ENCODE assay signal across 9 cellular contexts in the genomic region with DNA sequence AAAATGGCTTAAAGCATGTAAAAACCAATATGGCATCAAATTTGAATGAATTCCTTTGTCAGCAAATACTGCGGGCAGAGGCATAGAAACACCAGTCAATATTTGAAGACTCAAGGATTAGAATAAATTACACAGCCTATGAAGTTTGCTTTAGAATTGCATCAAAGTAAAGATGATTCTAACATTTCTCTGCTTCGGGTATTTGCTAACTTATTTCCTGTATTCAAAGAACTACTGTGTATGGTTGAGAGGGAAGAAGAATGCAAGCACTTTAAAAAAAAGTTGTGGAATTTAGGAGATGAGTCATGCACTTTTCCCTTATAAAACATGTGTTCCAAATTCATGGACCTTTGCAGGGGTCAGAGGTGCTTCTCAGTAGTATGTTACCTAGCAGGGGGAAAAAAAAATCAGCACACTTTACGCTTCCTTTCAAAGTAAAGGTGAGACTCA.
DNase-seq lines count a peak whose midpoint lies in the region; ATAC-seq and TF ChIP-seq lines count a peak whose summit lies in the region.
"Had no signal": no experiment of that assay in that cellular context is flagged by ENCODE, and none has a peak within 500 bp of the region (broad histone marks: within the 10 kb centered on the region; RNA-seq: fewer than 3 reads in every experiment).

No MANE protein-coding gene starts in this region.

- no peak overlapping the region for H3K27ac Mint-ChIP-seq in stimulated activated naive B cell treated with anti-CD40 and anti-IgM and Interleukin-4, amounts not matched to agents 10 μg/mL and 1 μg/mL and 100 μg/mL, for 72 hours

- no peaks in the 10 kb centered on the region for H3K9me3 ChIP-seq in left lung

- 0 out of 2 replicates have a peak overlapping the region, but pooled peaks have one; percentile 12 for H3K4me3 ChIP-seq in ACC112 (ENCODE audit: low read depth, low read length)
- no peak overlapping the region for H3K4me3 ChIP-seq in HFF-Myc (replicated peaks; ENCODE audit: low read depth, low read length)
- no peak overlapping the region for H3K4me3 ChIP-seq in left lung
- H3K4me3 ChIP-seq in lower leg skin (ENCODE audit: low read depth, poor library complexity, severe bottlenecking): no peak overlapping the region

- H3K36me3 ChIP-seq in ACC112 (ENCODE audit: insufficient read depth, low read length) (no peaks in the 10 kb centered on the region), left lung (no peaks in the 10 kb centered on the region)

- no peak overlapping the region for H2AFZ ChIP-seq in ACC112 (ENCODE audit: low read length, unreplicated experiment)

- ATAC-seq in left lung: peak; percentile 68
- no peak for ATAC-seq in stimulated activated naive B cell treated with anti-CD40 and anti-IgM and Interleukin-4, amounts not matched to agents 10 μg/mL and 1 μg/mL and 100 μg/mL, for 72 hours (replicated peaks)
- ATAC-seq: left colon had no signal

- TF ChIP-seq CTCF in HFF-Myc (IDR thresholded peaks at IDR 0.05; ENCODE audit: low read depth, low read length, missing control alignments) (no peak), left lung (IDR thresholded peaks at IDR 0.05) (no peak), lower leg skin (IDR thresholded peaks at IDR 0.05) (no peak)

- peaks cover 11 to 18% of the 10 kb centered on the region in 2 donors for H3K36me3 Mint-ChIP-seq in stimulated activated naive B cell treated with anti-CD40 and anti-IgM and Interleukin-4, amounts not matched to agents 10 μg/mL and 1 μg/mL and 100 μg/mL, for 72 hours

- TF ChIP-seq POLR2A in lower leg skin (IDR thresholded peaks at IDR 0.05): no peak

- no peaks in the 10 kb centered on the region for H3K27me3 Mint-ChIP-seq in stimulated activated naive B cell treated with anti-CD40 and anti-IgM and Interleukin-4, amounts not matched to agents 10 μg/mL and 1 μg/mL and 100 μg/mL, for 72 hours

- H3K4me1 ChIP-seq in ACC112 (ENCODE audit: control insufficient read depth, insufficient read depth, low read length, unreplicated experiment): peaks cover 76% of the 10 kb centered on the region
- peaks cover 15 to 74% of the 10 kb centered on the region in 2 donors for H3K4me1 ChIP-seq in left lung

- peaks cover 0 to 1% of the 10 kb centered on the region in 2 donors for H3K9me3 Mint-ChIP-seq in stimulated activated naive B cell treated with anti-CD40 and anti-IgM and Interleukin-4, amounts not matched to agents 10 μg/mL and 1 μg/mL and 100 μg/mL, for 72 hours

- H3K27me3 ChIP-seq in ACC112 (ENCODE audit: insufficient read depth, low read length) (no peaks in the 10 kb centered on the region), left lung (no peaks in the 10 kb centered on the region)

- H3K4me3 Mint-ChIP-seq in stimulated activated naive B cell treated with anti-CD40 and anti-IgM and Interleukin-4, amounts not matched to agents 10 μg/mL and 1 μg/mL and 100 μg/mL, for 72 hours: no peak overlapping the region

- H3K4me1 Mint-ChIP-seq in stimulated activated naive B cell treated with anti-CD40 and anti-IgM and Interleukin-4, amounts not matched to agents 10 μg/mL and 1 μg/mL and 100 μg/mL, for 72 hours: peaks cover 40 to 67% of the 10 kb centered on the region in 2 donors

- WGBS in lower leg skin, 2 donors: 62 to 64% methylated on average over 3 of the region's 3 CpGs

- H3K27ac ChIP-seq in ACC112 (ENCODE audit: low read depth, low read length) (peak overlapping the region; percentile 69), angular gyrus (ENCODE audit: low read depth, low read length) (peak overlapping the region; percentile 62), left lung (peak overlapping the region in 1 of 2 donors; percentile 52)

- peaks cover 57% of the 10 kb centered on the region for H3K79me2 ChIP-seq in ACC112 (ENCODE audit: control insufficient read depth, insufficient read depth, low read length, unreplicated experiment)

- peak; percentile 82 for DNase-seq in HFF-Myc (ENCODE audit: extremely low read depth, low read depth)
- no peak for DNase-seq in left lung
- no peak for DNase-seq in lower leg skin (ENCODE audit: low spot score in 2 of 2)
- DNase-seq in stimulated activated naive B cell treated with anti-CD40 and anti-IgM and Interleukin-4, amounts not matched to agents 10 μg/mL and 1 μg/mL and 100 μg/mL, for 72 hours: no peak
- no peak for DNase-seq in NCI-H748 treated with DMSO at 0.1 percent for 48 hours (lab: John Stamatoyannopoulos, UW)
- no peak for DNase-seq in activated CD8-positive, alpha-beta memory T cell treated with anti-CD3 and anti-CD28 coated beads for 24 hours
- DNase-seq: left colon had no signal

- intact Hi-C loops in left lung (cut with DNase I): no loop called here
- intact Hi-C loops in lower leg skin (cut with DNase I; ENCODE audit: low total_unique reads): no loop called here
